Comparison of ENCODE assay signal across 18 cellular contexts in the genomic region with DNA sequence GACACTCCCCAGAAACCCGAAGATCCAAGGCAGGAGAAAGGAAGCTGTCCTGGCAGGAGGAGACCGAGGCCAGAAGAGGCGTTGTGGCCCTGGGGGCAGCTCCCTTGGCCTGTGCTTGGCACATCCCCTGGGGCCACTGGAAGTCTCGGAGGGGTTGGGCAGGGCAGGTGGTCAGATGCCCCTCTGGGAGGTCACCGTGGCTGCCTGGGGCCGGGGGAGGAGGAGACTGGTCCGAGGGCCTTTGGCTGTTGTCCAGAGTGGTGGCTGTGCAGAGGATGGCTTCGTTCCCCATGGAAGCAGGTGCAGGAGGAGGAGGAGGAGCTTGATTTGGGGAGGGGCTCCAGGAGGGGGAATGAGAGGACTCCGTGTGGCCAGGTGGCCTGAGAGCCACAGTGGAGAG.
"Had no signal": no experiment of that assay in that cellular context is flagged by ENCODE, and none has a peak within 500 bp of the region (broad histone marks: within the 10 kb centered on the region; RNA-seq: fewer than 3 reads in every experiment).

No MANE protein-coding gene starts in this region.

- H3K27ac ChIP-seq: ascending aorta, breast epithelium, epithelial cell of prostate, tibial artery had no signal

- H3K36me3 Mint-ChIP-seq: natural killer cell; stimulated activated memory B cell treated with anti-CD40 and anti-IgM and Interleukin-4, amounts not matched to agents 10 μg/mL and 1 μg/mL and 100 μg/mL, for 72 hours had no signal

- H3K27ac Mint-ChIP-seq: activated naive CD4-positive, alpha-beta T cell treated with anti-CD3 and anti-CD28 coated beads for 36 hours; activated T-helper 17 cell treated with anti-CD3 and anti-CD28 coated beads, Interleukin-2, amount 50 U/mL, for 72 hours; memory B cell; stimulated activated memory B cell treated with anti-CD40 and anti-IgM and Interleukin-4, amounts not matched to agents 10 μg/mL and 1 μg/mL and 100 μg/mL, for 72 hours had no signal

- H3K27me3 ChIP-seq: ascending aorta, breast epithelium had no signal

- H3K9me3 Mint-ChIP-seq: activated T-helper 17 cell treated with anti-CD3 and anti-CD28 coated beads, Interleukin-2, amount 50 U/mL, for 72 hours; natural killer cell had no signal

- H3K4me3 ChIP-seq: ascending aorta, breast epithelium, tibial artery had no signal

- DNase-seq: activated CD4-positive, alpha-beta T cell treated with anti-CD3 and anti-CD28 coated beads, Interleukin-2, amount 50 U/mL, for 48 hours; activated CD4-positive, CD25-positive, alpha-beta regulatory T cell treated with anti-CD3 and anti-CD28 coated beads, Interleukin-2, amount 50 U/mL, for 72 hours; activated naive CD4-positive, alpha-beta T cell treated with anti-CD3 and anti-CD28 coated beads for 36 hours; cerebellar nuclear complex; dermis blood vessel endothelial cell; effector memory CD8-positive, alpha-beta T cell; foreskin melanocyte; kidney glomerular epithelial cell; left ventricle myocardium superior; natural killer cell; occipital lobe; tibial artery had no signal

- H3K36me3 ChIP-seq: ascending aorta, breast epithelium, tibial artery had no signal

- H3K4me1 Mint-ChIP-seq: activated T-helper 17 cell treated with anti-CD3 and anti-CD28 coated beads, Interleukin-2, amount 50 U/mL, for 72 hours; natural killer cell had no signal

- H3K4me1 ChIP-seq: ascending aorta, breast epithelium had no signal

- H3K4me3 Mint-ChIP-seq: activated naive CD4-positive, alpha-beta T cell treated with anti-CD3 and anti-CD28 coated beads for 36 hours; activated T-helper 17 cell treated with anti-CD3 and anti-CD28 coated beads, Interleukin-2, amount 50 U/mL, for 72 hours; memory B cell; natural killer cell; stimulated activated memory B cell treated with anti-CD40 and anti-IgM and Interleukin-4, amounts not matched to agents 10 μg/mL and 1 μg/mL and 100 μg/mL, for 72 hours had no signal
